In the genomic region with DNA sequence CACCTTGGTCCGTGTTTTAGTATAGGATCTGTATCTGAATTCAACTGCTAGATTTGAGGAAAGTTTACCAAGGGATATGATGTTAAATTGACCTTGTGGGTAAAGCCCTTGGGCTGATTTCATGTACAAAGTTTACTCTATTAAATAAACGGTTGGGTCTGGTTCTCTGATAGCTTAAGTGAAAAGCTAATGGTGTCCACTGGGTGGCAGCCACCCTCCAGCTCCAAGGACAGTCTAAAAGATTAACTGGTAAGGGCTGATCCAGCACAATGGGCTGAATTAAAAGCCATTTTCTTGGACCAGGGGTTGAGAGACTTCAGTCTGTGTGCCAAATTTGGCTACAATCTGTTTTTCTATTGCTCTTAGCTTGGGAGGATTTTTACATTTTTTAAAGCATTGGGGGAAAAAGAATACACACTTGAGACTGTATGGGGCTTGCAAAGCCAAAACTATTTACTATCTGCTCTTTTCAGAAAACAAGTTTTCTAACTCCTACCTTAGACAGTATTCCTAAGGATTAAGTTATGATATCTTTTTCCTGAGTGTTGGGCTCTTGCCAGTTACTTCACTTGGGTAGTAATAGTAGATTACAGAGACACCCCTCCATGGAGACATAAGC, we compare ENCODE assay signal across 8 cellular contexts.
A peak's percentile ranks its signal among the peaks of the same experiment; 100 is the strongest.
DNase-seq lines count a peak whose midpoint lies in the region; TF ChIP-seq lines count a peak whose summit lies in the region.

No MANE protein-coding gene starts in this region.

- WGBS in mammary epithelial cell (ENCODE audit: low coverage, missing lambda C conversion rate), result 4% methylated on average over 2 of the region's 2 CpGs

- peaks cover 5% of the 10 kb centered on the region for H3K4me1 ChIP-seq in mammary epithelial cell (ENCODE audit: insufficient read depth, low read length)

- H3K4me3 Mint-ChIP-seq in activated T-helper 2 cell treated with anti-CD3 and anti-CD28 coated beads, Interferon-gamma antibody, Interleukin-2, Interleukin-4, amounts not matched to agents 10 μg/mL and 5 μg/mL and 100 μg/mL, durations not matched to agents 14 hours and 24 hours and 36 hours (ENCODE audit: low read depth), result no peak overlapping the region

- H3K27ac Mint-ChIP-seq in activated T-helper 2 cell treated with anti-CD3 and anti-CD28 coated beads, Interferon-gamma antibody, Interleukin-2, Interleukin-4, amounts not matched to agents 10 μg/mL and 5 μg/mL and 100 μg/mL, durations not matched to agents 14 hours and 24 hours and 36 hours, result no peak overlapping the region

- dilution Hi-C loops in mammary epithelial cell (cut with HindIII; ENCODE audit: low sequenced_read_pairs), result no loop called here

- H3K79me2 ChIP-seq in mammary epithelial cell (ENCODE audit: insufficient read depth, low read length), result peaks cover 62% of the 10 kb centered on the region

- no TSS peak for BruUV-seq in mammary epithelial cell (replicated peaks; lab: Mats Ljungman, UMichigan)

- TF ChIP-seq CTCF in 22Rv1 (IDR thresholded peaks at IDR 0.05) (peak; percentile 88), mammary epithelial cell (conservative IDR thresholded peaks at IDR 0.05 in 1 of 2, IDR thresholded peaks at IDR 0.05 in 1 of 2; ENCODE audit: extremely low read depth in 1 of 2, insufficient read depth in 1 of 2, low read depth in 1 of 2, low read length in 2 of 2) (peak; percentile 78 to 81), kidney epithelial cell (IDR thresholded peaks at IDR 0.05; ENCODE audit: insufficient read depth, low read length, poor library complexity, severe bottlenecking) (peak; percentile 74)

- H2AFZ ChIP-seq in mammary epithelial cell (ENCODE audit: low read depth, low read length), result no peak overlapping the region

- no peaks in the 10 kb centered on the region for H3K9me3 Mint-ChIP-seq in activated T-helper 2 cell treated with anti-CD3 and anti-CD28 coated beads, Interferon-gamma antibody, Interleukin-2, Interleukin-4, amounts not matched to agents 10 μg/mL and 5 μg/mL and 100 μg/mL, durations not matched to agents 14 hours and 24 hours and 36 hours

- no peaks in the 10 kb centered on the region for H3K27me3 ChIP-seq in mammary epithelial cell (ENCODE audit: insufficient read depth, low read length)
- H3K27me3 ChIP-seq in kidney epithelial cell (ENCODE audit: control insufficient read depth, insufficient read depth, low read length), result no peaks in the 10 kb centered on the region

- H4K20me1 ChIP-seq in mammary epithelial cell (ENCODE audit: insufficient read depth, low read length), result no peaks in the 10 kb centered on the region

- DNase-seq in GM03348 (ENCODE audit: low spot score) (peak; percentile 75), HPDE6-E6E7 (ENCODE audit: extremely low spot score) (peak; percentile 49), RPMI8226 (peak; percentile 64), mammary epithelial cell (peak; percentile 34), kidney epithelial cell (ENCODE audit: low read depth) (no peak)
- DNase-seq in stimulated activated CD8-positive, alpha-beta memory T cell treated with anti-CD3 and anti-CD28 coated beads, Interleukin-4, amount 100 ng/mL, for 48 hours, result peak; percentile 46
- DNase-seq in activated T-helper 2 cell treated with anti-CD3 and anti-CD28 coated beads, Interferon-gamma antibody, Interleukin-2, Interleukin-4, amounts not matched to agents 10 μg/mL and 5 μg/mL and 100 μg/mL, durations not matched to agents 14 hours and 24 hours and 36 hours (ENCODE audit: low spot score), result no peak

- no peaks in the 10 kb centered on the region for H3K27me3 Mint-ChIP-seq in activated T-helper 2 cell treated with anti-CD3 and anti-CD28 coated beads, Interferon-gamma antibody, Interleukin-2, Interleukin-4, amounts not matched to agents 10 μg/mL and 5 μg/mL and 100 μg/mL, durations not matched to agents 14 hours and 24 hours and 36 hours (ENCODE audit: low read depth)

- no peak overlapping the region for H3K4me3 ChIP-seq in mammary epithelial cell (replicated peaks in 1 of 3; ENCODE audit: insufficient read depth in 1 of 3, low read depth in 2 of 3, low read length in 3 of 3)
- no peak overlapping the region for H3K4me3 ChIP-seq in kidney epithelial cell (ENCODE audit: low read depth, low read length)

- H3K4me2 ChIP-seq in mammary epithelial cell (ENCODE audit: insufficient read depth, low read depth, low read length), result no peak overlapping the region

- H3K27ac ChIP-seq in 22Rv1, result peak overlapping the region; percentile 28; the same call in 1 of the 2 replicates
- H3K27ac ChIP-seq in mammary epithelial cell (ENCODE audit: insufficient read depth, low read depth, low read length), result no peak overlapping the region

- H3K9me3 ChIP-seq in mammary epithelial cell (replicated peaks; ENCODE audit: insufficient read depth, low read length), result no peaks in the 10 kb centered on the region

- in situ Hi-C loops in mammary epithelial cell (cut with MboI; ENCODE audit: low sequenced_read_pairs in 2 of 2), result loop anchor here (25.0 kb wide), 1 partner anchor 488 kb away; no protein-coding TSS in a partner anchor

- H3K9ac ChIP-seq in mammary epithelial cell (ENCODE audit: insufficient read depth, low read length), result no peak overlapping the region

- intact Hi-C loops in mammary epithelial cell (cut with micrococcal nuclease), result loop anchor here (1.0 to 5.0 kb wide), 4 partner anchors 38 to 663 kb away; no protein-coding TSS in a partner anchor
- intact Hi-C loops in activated T-helper 2 cell treated with anti-CD3 and anti-CD28 coated beads, Interferon-gamma antibody, Interleukin-2, Interleukin-4, amounts not matched to agents 10 μg/mL and 5 μg/mL and 100 μg/mL, durations not matched to agents 14 hours and 24 hours and 36 hours (cut with micrococcal nuclease), result loop anchor here (5.0 kb wide), 1 partner anchor 493 kb away; no protein-coding TSS in a partner anchor

- H3K36me3 Mint-ChIP-seq in activated T-helper 2 cell treated with anti-CD3 and anti-CD28 coated beads, Interferon-gamma antibody, Interleukin-2, Interleukin-4, amounts not matched to agents 10 μg/mL and 5 μg/mL and 100 μg/mL, durations not matched to agents 14 hours and 24 hours and 36 hours (ENCODE audit: low read depth), result no peaks in the 10 kb centered on the region

- CTCF ChIA-PET in mammary epithelial cell (lab: Charles Lee; ENCODE audit: low non-redundant PET), result interaction anchor here (0.6 to 1.6 kb wide), 8 partner anchors 16 to 1118 kb away, joined by 3 to 11 read pairs (median 3); no protein-coding TSS in a partner anchor

- H3K36me3 ChIP-seq in mammary epithelial cell (ENCODE audit: insufficient read depth, low read length), result no peaks in the 10 kb centered on the region
- H3K36me3 ChIP-seq in kidney epithelial cell (ENCODE audit: control insufficient read depth, insufficient read depth, low read length), result no peaks in the 10 kb centered on the region

- no peaks in the 10 kb centered on the region for H3K4me1 Mint-ChIP-seq in activated T-helper 2 cell treated with anti-CD3 and anti-CD28 coated beads, Interferon-gamma antibody, Interleukin-2, Interleukin-4, amounts not matched to agents 10 μg/mL and 5 μg/mL and 100 μg/mL, durations not matched to agents 14 hours and 24 hours and 36 hours (ENCODE audit: low read depth)

Comparison
In these comparisons a context has a peak if more than half of its experiments do, and no peak if none do; other contexts are left out.
1. DNase-seq: peak in GM03348 (single experiment), HPDE6-E6E7 (single experiment), RPMI8226 (single experiment), mammary epithelial cell (single experiment) and stimulated activated CD8-positive, alpha-beta memory T cell treated with anti-CD3 and anti-CD28 coated beads, Interleukin-4, amount 100 ng/mL, for 48 hours (single experiment); none in kidney epithelial cell (single experiment) and activated T-helper 2 cell treated with anti-CD3 and anti-CD28 coated beads, Interferon-gamma antibody, Interleukin-2, Interleukin-4, amounts not matched to agents 10 μg/mL and 5 μg/mL and 100 μg/mL, durations not matched to agents 14 hours and 24 hours and 36 hours (single experiment).
2. Peak in every context shown above with its lines, with median percentiles within 50 percentile points of each other: CTCF ChIP-seq.